In the genomic region with DNA sequence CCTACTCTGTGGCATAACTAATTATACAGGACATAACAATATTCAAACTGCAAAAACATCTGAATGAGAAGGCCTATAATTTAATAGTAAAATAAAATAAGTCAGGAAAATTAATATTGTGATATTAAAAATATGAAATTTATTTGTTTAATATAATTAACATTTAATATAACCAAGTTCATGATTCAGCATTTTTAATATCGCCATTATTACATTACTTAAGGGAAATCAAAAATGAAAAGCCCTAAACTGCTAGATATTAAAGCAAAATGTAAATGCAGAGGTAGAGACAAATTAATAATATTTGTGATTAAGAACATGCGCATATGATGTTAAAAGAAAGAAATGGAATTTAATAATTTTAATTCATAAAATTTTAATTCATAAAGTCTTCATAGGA, we compare ENCODE assay signal across 24 cellular contexts.
DNase-seq lines count a peak whose midpoint lies in the region; ATAC-seq, FAIRE-seq and TF ChIP-seq lines count a peak whose summit lies in the region.
"Had no signal": no experiment of that assay in that cellular context is flagged by ENCODE, and none has a peak within 500 bp of the region (broad histone marks: within the 10 kb centered on the region; RNA-seq: fewer than 3 reads in every experiment).

No MANE protein-coding gene starts in this region.

- H4K91ac ChIP-seq in IMR-90 (ENCODE audit: insufficient read depth, low read depth, low read length): no peak overlapping the region

- no peak overlapping the region for H3K14ac ChIP-seq in IMR-90 (replicated peaks; ENCODE audit: low read depth, low read length)

- H3K36me3 ChIP-seq in IMR-90 (ENCODE audit: control insufficient read depth, insufficient read depth, low read length): no peaks in the 10 kb centered on the region
- no peaks in the 10 kb centered on the region for H3K36me3 ChIP-seq in K562 (ENCODE audit: control insufficient read depth, insufficient read depth, low read length)
- H3K36me3 ChIP-seq: BE2C; BLaER1 treated with 17β-estradiol and CSF1 and Interleukin-3, amounts not matched to agents 10 nM and 100 nM; HAP-1 had no signal

- TF ChIP-seq CTCF in IMR-90 (conservative IDR thresholded peaks at IDR 0.05; ENCODE audit: low read depth, low read length) (no peak), K562 (IDR thresholded peaks at IDR 0.05 in 2 of 3, conservative IDR thresholded peaks at IDR 0.05 in 1 of 3; ENCODE audit: insufficient read depth in 2 of 3, low read depth in 1 of 3, low read length in 3 of 3) (no peak)

- no peak overlapping the region for H2AFZ ChIP-seq in IMR-90 (replicated peaks; ENCODE audit: low read length, poor library complexity)
- H2AFZ ChIP-seq in K562 (ENCODE audit: low read depth, low read length): no peak overlapping the region

- TF ChIP-seq EP300 in K562 (IDR thresholded peaks at IDR 0.05; ENCODE audit: low read length): no peak

- H4K20me1 ChIP-seq in IMR-90 (ENCODE audit: insufficient read depth, low read length): no peaks in the 10 kb centered on the region
- no peaks in the 10 kb centered on the region for H4K20me1 ChIP-seq in K562 (replicated peaks; ENCODE audit: control insufficient read depth, insufficient read depth, low read length)
- H4K20me1 ChIP-seq: BLaER1 treated with 17β-estradiol and CSF1 and Interleukin-3, amounts not matched to agents 10 nM and 100 nM had no signal

- ATAC-seq in IMR-90 (ENCODE audit: low read depth) (no peak), K562 (no peak), GM21619 (IDR thresholded peaks at IDR 0.05; ENCODE audit: unreplicated experiment) (no peak)
- ATAC-seq: A549, GM12878 had no signal

- no peak overlapping the region for H3K4me2 ChIP-seq in IMR-90 (ENCODE audit: low read depth, low read length)
- H3K4me2 ChIP-seq in K562 (ENCODE audit: insufficient read depth, low read length): no peak overlapping the region
- H3K4me2 ChIP-seq: A549; BLaER1 treated with 17β-estradiol and CSF1 and Interleukin-3, amounts not matched to agents 10 nM and 100 nM had no signal

- H4K8ac ChIP-seq in IMR-90 (ENCODE audit: low read depth in 2 of 2, low read length in 2 of 2): no peak overlapping the region

- H3K4me3 ChIP-seq in IMR-90 (ENCODE audit: insufficient read depth, low read depth, low read length) (no peak overlapping the region), K562 (no peak overlapping the region)
- H3K4me3 ChIP-seq: A549; BLaER1 treated with 17β-estradiol and CSF1 and Interleukin-3, amounts not matched to agents 10 nM and 100 nM; GM12878; HAP-1 had no signal

- no peak overlapping the region for H3K4ac ChIP-seq in IMR-90 (ENCODE audit: low read depth, low read length)

- no peak overlapping the region for H3K18ac ChIP-seq in IMR-90 (ENCODE audit: low read depth, low read length)

- no peak for DNase-seq in IMR-90
- DNase-seq in K562 (ENCODE audit: extremely low read depth in 1 of 4, low spot score in 3 of 4): no peak
- no peak for DNase-seq in globus pallidus (ENCODE audit: low spot score)
- DNase-seq in GM19238 (ENCODE audit: insufficient read length, low spot score): no peak
- DNase-seq: 8988T; ACHN; AML-193; BE2C; CD4-positive, alpha-beta T cell; CD8-positive, alpha-beta memory T cell; DMS 273 treated with DMSO at 0.1 percent for 48 hours; DMS79; EL; GDM1; GOT3; HFFc6 had no signal

- no peaks in the 10 kb centered on the region for H3K27me3 ChIP-seq in IMR-90 (ENCODE audit: control insufficient read depth, insufficient read depth, low read length)
- no peaks in the 10 kb centered on the region for H3K27me3 ChIP-seq in K562 (ENCODE audit: control insufficient read depth in 2 of 2, insufficient read depth in 2 of 2, low read length in 2 of 2)
- H3K27me3 ChIP-seq: BE2C; BLaER1 treated with 17β-estradiol and CSF1 and Interleukin-3, amounts not matched to agents 10 nM and 100 nM had no signal

- no peak overlapping the region for H2AK9ac ChIP-seq in IMR-90 (replicated peaks; ENCODE audit: low read depth, low read length, poor library complexity)

- BruUV-seq in IMR-90 (replicated peaks; lab: Mats Ljungman, UMichigan) (no TSS peak), K562 (replicated peaks; lab: Mats Ljungman, UMichigan) (no TSS peak)

- no peak overlapping the region for H4K5ac ChIP-seq in IMR-90 (ENCODE audit: low read depth, low read length)

- H2BK15ac ChIP-seq in IMR-90 (ENCODE audit: low read depth, low read length): no peak overlapping the region

- FAIRE-seq in K562 (lab: Jason Lieb, UNC) (no peak), islet of Langerhans (lab: Jason Lieb, UNC) (peak; percentile 96)
- FAIRE-seq: A549, D721Med, GM12878, H54 had no signal

- H3K27ac ChIP-seq in IMR-90 (ENCODE audit: insufficient read depth, low read length) (no peak overlapping the region), K562 (ENCODE audit: extremely low read depth, low read depth, low read length) (no peak overlapping the region)
- H3K27ac ChIP-seq: A549; BLaER1 treated with 17β-estradiol and CSF1 and Interleukin-3, amounts not matched to agents 10 nM and 100 nM had no signal

- no peaks in the 10 kb centered on the region for H3K4me1 ChIP-seq in IMR-90 (ENCODE audit: control insufficient read depth, insufficient read depth, low read length)
- no peaks in the 10 kb centered on the region for H3K4me1 ChIP-seq in K562 (replicated peaks in 1 of 2; ENCODE audit: control insufficient read depth in 2 of 2, insufficient read depth in 2 of 2, low read length in 2 of 2)
- H3K4me1 ChIP-seq: A549, BE2C, HAP-1 had no signal

- peaks cover 4% of the 10 kb centered on the region; the same call in 1 of the 2 replicates for H3K9me3 ChIP-seq in IMR-90 (ENCODE audit: control insufficient read depth, insufficient read depth, low read length)
- H3K9me3 ChIP-seq in K562 (replicated peaks; ENCODE audit: control insufficient read depth, insufficient read depth, low read depth, low read length): no peaks in the 10 kb centered on the region
- H3K9me3 ChIP-seq: A549, BE2C, HAP-1 had no signal

- WGBS in IMR-90 (ENCODE audit: extremely low coverage in 2 of 2, insufficient read length in 1 of 2), 2 experiments: no CpG with 5 or more reads among the region's 2 CpGs
- WGBS in K562 (ENCODE audit: insufficient coverage, low coverage, missing lambda C conversion rate): 15% methylated on average over 2 of the region's 2 CpGs

- no peak overlapping the region for H3K23ac ChIP-seq in IMR-90 (ENCODE audit: low read depth, low read length)

- no peak overlapping the region for H2BK5ac ChIP-seq in IMR-90 (ENCODE audit: low read depth, low read length, poor library complexity, severe bottlenecking)

- CTCF ChIA-PET in IMR-90 (lab: Yijun Ruan, JAX) (no interaction called here), K562 (lab: Yijun Ruan, JAX; ENCODE audit: low intra/inter-chr PET ratio) (no interaction called here)

- dilution Hi-C loops in IMR-90 (cut with HindIII; ENCODE audit: low sequenced_read_pairs, unreplicated experiment): no loop called here

- no peaks in the 10 kb centered on the region for H3K79me2 ChIP-seq in K562 (ENCODE audit: control insufficient read depth, insufficient read depth, low read length)

- no peak for TF ChIP-seq RAD21 in IMR-90 (IDR thresholded peaks at IDR 0.05; ENCODE audit: low read length)
- no peak for TF ChIP-seq RAD21 in K562 (CRISPR knock-in tag; conservative IDR thresholded peaks at IDR 0.05 in 1 of 2, IDR thresholded peaks at IDR 0.05 in 1 of 2)

- TF ChIP-seq POLR2A in IMR-90 (IDR thresholded peaks at IDR 0.05; ENCODE audit: low read depth, low read length) (no peak), K562 (conservative IDR thresholded peaks at IDR 0.05) (no peak)

- H2BK20ac ChIP-seq in IMR-90 (ENCODE audit: low read depth, low read length): no peak overlapping the region

- POLR2A ChIA-PET in IMR-90 (lab: Charles Lee; ENCODE audit: unreplicated experiment) (no interaction called here), K562 (lab: Yijun Ruan, JAX) (no interaction called here)

- H3K56ac ChIP-seq in IMR-90 (ENCODE audit: extremely low read depth, insufficient read depth, low read length): no peak overlapping the region

- intact Hi-C loops in IMR-90 (cut with micrococcal nuclease): no loop called here
- intact Hi-C loops in K562 (cut with micrococcal nuclease): no loop called here

- H2AK5ac ChIP-seq in IMR-90 (ENCODE audit: low read depth, low read length): no peak overlapping the region

- H3K9me1 ChIP-seq in IMR-90 (ENCODE audit: insufficient read depth, low read length) (no peaks in the 10 kb centered on the region), K562 (ENCODE audit: control insufficient read depth, insufficient read depth, low read length) (no peaks in the 10 kb centered on the region)

- in situ Hi-C loops in IMR-90 (cut with MboI; ENCODE audit: low sequenced_read_pairs) (no loop called here), K562 (cut with MboI) (no loop called here)

- H3K9ac ChIP-seq in IMR-90 (ENCODE audit: low read depth, low read length) (no peak overlapping the region), K562 (ENCODE audit: insufficient read depth in 1 of 2, low read depth in 2 of 2, low read length in 2 of 2) (no peak overlapping the region)
- H3K9ac ChIP-seq: BLaER1 treated with 17β-estradiol and CSF1 and Interleukin-3, amounts not matched to agents 10 nM and 100 nM had no signal

- H2BK120ac ChIP-seq in IMR-90 (ENCODE audit: low read depth, low read length): no peak overlapping the region

- H3K79me1 ChIP-seq in IMR-90 (ENCODE audit: low read depth in 1 of 2, low read length in 2 of 2): no peaks in the 10 kb centered on the region

TF ChIP-seq in IMR-90, 13 proteins besides CTCF, POLR2A, EP300 and RAD21:
- TF ChIP-seq, protein P1, sequence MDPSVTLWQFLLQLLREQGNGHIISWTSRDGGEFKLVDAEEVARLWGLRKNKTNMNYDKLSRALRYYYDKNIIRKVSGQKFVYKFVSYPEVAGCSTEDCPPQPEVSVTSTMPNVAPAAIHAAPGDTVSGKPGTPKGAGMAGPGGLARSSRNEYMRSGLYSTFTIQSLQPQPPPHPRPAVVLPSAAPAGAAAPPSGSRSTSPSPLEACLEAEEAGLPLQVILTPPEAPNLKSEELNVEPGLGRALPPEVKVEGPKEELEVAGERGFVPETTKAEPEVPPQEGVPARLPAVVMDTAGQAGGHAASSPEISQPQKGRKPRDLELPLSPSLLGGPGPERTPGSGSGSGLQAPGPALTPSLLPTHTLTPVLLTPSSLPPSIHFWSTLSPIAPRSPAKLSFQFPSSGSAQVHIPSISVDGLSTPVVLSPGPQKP (IDR thresholded peaks at IDR 0.05; ENCODE audit: borderline replicate concordance, low read depth, low read length): no peak
- peak; percentile 53 for TF ChIP-seq MAFK (IDR thresholded peaks at IDR 0.05; ENCODE audit: low read depth, low read length)

TF ChIP-seq in K562, 482 proteins besides CTCF, POLR2A, EP300 and RAD21 (continues in another document):
- peak; percentile 56 for TF ChIP-seq C11orf30 (IDR thresholded peaks at IDR 0.05; ENCODE audit: low read depth)
- TF ChIP-seq LARP7 (IDR thresholded peaks at IDR 0.05): no peak
- TF ChIP-seq RBM14 (IDR thresholded peaks at IDR 0.05; ENCODE audit: borderline replicate concordance, insufficient read depth, low read depth, low read length): no peak
- peak; percentile 74 for TF ChIP-seq ZNF316 (IDR thresholded peaks at IDR 0.05)
- peak; percentile 36; the same call in 1 of the 2 replicates for TF ChIP-seq MAFG (tag; conservative IDR thresholded peaks at IDR 0.05)
